ENCODE assay signal across 13 cellular contexts in the genomic region with DNA sequence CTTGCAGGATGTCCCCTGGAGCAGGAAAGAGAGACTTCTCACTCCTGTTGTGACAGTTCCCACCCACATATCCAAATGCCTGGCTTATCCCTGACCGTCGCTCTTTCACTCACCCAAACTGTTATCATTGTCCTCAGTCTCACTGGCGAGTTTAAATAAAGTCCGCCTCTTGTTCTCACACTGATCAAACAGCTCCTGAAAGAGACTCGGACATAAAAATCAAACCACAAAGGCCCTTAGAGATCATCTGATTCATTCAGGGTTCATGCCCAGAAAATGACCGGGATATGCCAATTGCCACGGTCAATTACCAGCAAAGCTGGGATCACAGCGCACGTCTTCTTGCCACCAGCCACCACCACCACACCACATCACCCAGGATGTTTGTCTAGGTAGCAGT. TPM values are rescaled to one million over a fixed set of nuclear protein-coding genes. Genes with fewer than 3 reads are reported as not detected.
DNase-seq lines count a peak whose midpoint lies in the region; ATAC-seq and TF ChIP-seq lines count a peak whose summit lies in the region.
"Had no signal": no experiment of that assay in that cellular context is flagged by ENCODE, and none has a peak within 500 bp of the region (broad histone marks: within the 10 kb centered on the region; RNA-seq: fewer than 3 reads in every experiment).

No MANE protein-coding gene starts in this region.

- CTCF ChIA-PET in activated CD8-positive, alpha-beta memory T cell treated with anti-CD3 and anti-CD28 coated beads, Interleukin-2, amount 10 ng/mL, durations not matched to agents 7 days and 5 days (lab: Charles Lee), result interaction anchor here (0.5 to 4.0 kb wide), 11 partner anchors 9 to 188 kb away, joined by 3 to 33 read pairs (median 8); a partner anchor contains a TSS

- peaks cover 34% of the 10 kb centered on the region for H3K4me1 Mint-ChIP-seq in activated CD8-positive, alpha-beta memory T cell treated with anti-CD3 and anti-CD28 coated beads, Interleukin-2, amount 10 ng/mL, durations not matched to agents 7 days and 5 days
- peaks cover 36% of the 10 kb centered on the region for H3K4me1 Mint-ChIP-seq in T-helper 17 cell
- peaks cover 42 to 64% of the 10 kb centered on the region in 2 donors for H3K4me1 Mint-ChIP-seq in stimulated activated naive B cell treated with anti-CD40 and anti-IgM and Interleukin-4, amounts not matched to agents 10 μg/mL and 1 μg/mL and 100 μg/mL, for 72 hours

- TF ChIP-seq POLR2A in esophagus squamous epithelium (IDR thresholded peaks at IDR 0.05), result no peak

- 92 to 93% methylated on average over 9 of the region's 9 CpGs for WGBS in esophagus squamous epithelium, 2 donors

- ATAC-seq in activated CD8-positive, alpha-beta memory T cell treated with anti-CD3 and anti-CD28 coated beads, Interleukin-2, amount 10 ng/mL, durations not matched to agents 7 days and 5 days, result no peak
- ATAC-seq in T-helper 17 cell (no peak), GM18520 (IDR thresholded peaks at IDR 0.05; ENCODE audit: unreplicated experiment) (no peak)
- no peak for ATAC-seq in stimulated activated naive B cell treated with anti-CD40 and anti-IgM and Interleukin-4, amounts not matched to agents 10 μg/mL and 1 μg/mL and 100 μg/mL, for 72 hours (replicated peaks)

- H3K36me3 Mint-ChIP-seq in activated CD8-positive, alpha-beta memory T cell treated with anti-CD3 and anti-CD28 coated beads, Interleukin-2, amount 10 ng/mL, durations not matched to agents 7 days and 5 days, result peaks cover 27% of the 10 kb centered on the region
- peaks cover 3% of the 10 kb centered on the region for H3K36me3 Mint-ChIP-seq in T-helper 17 cell (ENCODE audit: low read depth)
- H3K36me3 Mint-ChIP-seq in stimulated activated naive B cell treated with anti-CD40 and anti-IgM and Interleukin-4, amounts not matched to agents 10 μg/mL and 1 μg/mL and 100 μg/mL, for 72 hours, result peaks cover 46 to 79% of the 10 kb centered on the region in 2 donors

- TF ChIP-seq CTCF in esophagus squamous epithelium (IDR thresholded peaks at IDR 0.05), result no peak

- no peaks in the 10 kb centered on the region for H3K27me3 ChIP-seq in esophagus squamous epithelium
- H3K27me3 ChIP-seq: breast epithelium, upper lobe of left lung had no signal

- intact Hi-C loops in esophagus squamous epithelium (cut with DNase I), result no loop called here

- H3K27ac Mint-ChIP-seq in activated CD8-positive, alpha-beta memory T cell treated with anti-CD3 and anti-CD28 coated beads, Interleukin-2, amount 10 ng/mL, durations not matched to agents 7 days and 5 days, result peak overlapping the region; percentile 81
- peak overlapping the region; percentile 96 for H3K27ac Mint-ChIP-seq in T-helper 17 cell
- H3K27ac Mint-ChIP-seq in stimulated activated naive B cell treated with anti-CD40 and anti-IgM and Interleukin-4, amounts not matched to agents 10 μg/mL and 1 μg/mL and 100 μg/mL, for 72 hours, result peak overlapping the region; percentile 95

- H3K36me3 ChIP-seq in esophagus squamous epithelium, result peaks cover 81 to 100% (median 82%) of the 10 kb centered on the region in 3 donors

- H3K9me3 ChIP-seq in T-helper 17 cell (ENCODE audit: control insufficient read depth, low read length, poor library complexity, severe bottlenecking) (no peaks in the 10 kb centered on the region), esophagus squamous epithelium (no peaks in the 10 kb centered on the region)
- H3K9me3 ChIP-seq: A549, breast epithelium, upper lobe of left lung had no signal

- no peak for DNase-seq in activated CD8-positive, alpha-beta memory T cell treated with anti-CD3 and anti-CD28 coated beads, Interleukin-2, amount 10 ng/mL, durations not matched to agents 7 days and 5 days
- DNase-seq in activated CD8-positive, alpha-beta memory T cell treated with anti-CD3 and anti-CD28 coated beads, Interleukin-2, amount 50 U/mL, for 4 hours, result no peak
- DNase-seq in T-helper 17 cell, result no peak
- DNase-seq in fibroblast of gingiva (ENCODE audit: low read depth), result peak; percentile 22
- no peak for DNase-seq in stimulated activated naive B cell treated with anti-CD40 and anti-IgM and Interleukin-4, amounts not matched to agents 10 μg/mL and 1 μg/mL and 100 μg/mL, for 72 hours
- DNase-seq in NCI-H1694 treated with DMSO at 0.1 percent for 48 hours (lab: John Stamatoyannopoulos, UW), result no peak
- DNase-seq in esophagus squamous epithelium (lab: John Stamatoyannopoulos, UW), result no peak
- DNase-seq: mesendoderm had no signal

- H3K9me3 Mint-ChIP-seq in activated CD8-positive, alpha-beta memory T cell treated with anti-CD3 and anti-CD28 coated beads, Interleukin-2, amount 10 ng/mL, durations not matched to agents 7 days and 5 days (ENCODE audit: low read depth), result no peaks in the 10 kb centered on the region
- no peaks in the 10 kb centered on the region for H3K9me3 Mint-ChIP-seq in stimulated activated naive B cell treated with anti-CD40 and anti-IgM and Interleukin-4, amounts not matched to agents 10 μg/mL and 1 μg/mL and 100 μg/mL, for 72 hours
- H3K9me3 Mint-ChIP-seq: activated naive CD4-positive, alpha-beta T cell treated with anti-CD3 and anti-CD28 coated beads, Interleukin-2, amount 50 U/mL, for 24 hours had no signal

- no peaks in the 10 kb centered on the region for H3K4me1 ChIP-seq in esophagus squamous epithelium

- H3K27me3 Mint-ChIP-seq in activated CD8-positive, alpha-beta memory T cell treated with anti-CD3 and anti-CD28 coated beads, Interleukin-2, amount 10 ng/mL, durations not matched to agents 7 days and 5 days, result no peaks in the 10 kb centered on the region
- no peaks in the 10 kb centered on the region for H3K27me3 Mint-ChIP-seq in T-helper 17 cell
- H3K27me3 Mint-ChIP-seq in stimulated activated naive B cell treated with anti-CD40 and anti-IgM and Interleukin-4, amounts not matched to agents 10 μg/mL and 1 μg/mL and 100 μg/mL, for 72 hours, result no peaks in the 10 kb centered on the region
- H3K27me3 Mint-ChIP-seq: activated naive CD4-positive, alpha-beta T cell treated with anti-CD3 and anti-CD28 coated beads, Interleukin-2, amount 50 U/mL, for 24 hours had no signal

- H3K27ac ChIP-seq in esophagus squamous epithelium, result peak overlapping the region in 1 of 4 donors; percentile 34

- H3K4me3 ChIP-seq in esophagus squamous epithelium, result no peak overlapping the region
- H3K4me3 ChIP-seq: A549, breast epithelium, upper lobe of left lung had no signal

- H3K4me3 Mint-ChIP-seq in activated CD8-positive, alpha-beta memory T cell treated with anti-CD3 and anti-CD28 coated beads, Interleukin-2, amount 10 ng/mL, durations not matched to agents 7 days and 5 days, result no peak overlapping the region
- H3K4me3 Mint-ChIP-seq in T-helper 17 cell, result no peak overlapping the region
- H3K4me3 Mint-ChIP-seq in stimulated activated naive B cell treated with anti-CD40 and anti-IgM and Interleukin-4, amounts not matched to agents 10 μg/mL and 1 μg/mL and 100 μg/mL, for 72 hours, result no peak overlapping the region
- H3K4me3 Mint-ChIP-seq: activated naive CD4-positive, alpha-beta T cell treated with anti-CD3 and anti-CD28 coated beads, Interleukin-2, amount 50 U/mL, for 24 hours had no signal

RNA-seq across cellular contexts. Expression of a gene that starts 19.9 kb away (rescaled TPM):
- 10 to 100 TPM; 84.6 to 90.2 TPM for total RNA-seq in activated CD8-positive, alpha-beta memory T cell treated with anti-CD3 and anti-CD28 coated beads, Interleukin-2, amount 10 ng/mL, durations not matched to agents 7 days and 5 days
- total RNA-seq in T-helper 17 cell (10 to 100 TPM; 85.4 to 89.1 TPM), esophagus squamous epithelium (10 to 100 TPM; 23.9 to 39.2 (median 29.8) TPM)

RNA-seq across cellular contexts. Expression of a gene that starts 20.2 kb away (rescaled TPM):
- 10 to 100 TPM; 49.5 to 56.9 TPM for total RNA-seq in activated CD8-positive, alpha-beta memory T cell treated with anti-CD3 and anti-CD28 coated beads, Interleukin-2, amount 10 ng/mL, durations not matched to agents 7 days and 5 days
- total RNA-seq in T-helper 17 cell, result 10 to 100 TPM; 33.9 to 35.6 TPM
- total RNA-seq in esophagus squamous epithelium, result 10 to 100 TPM; 42.2 to 62.6 (median 48.7) TPM

RNA-seq across cellular contexts. Expression of a gene that starts 29.5 kb away (rescaled TPM):
- 10 to 100 TPM; 56.9 to 58.5 TPM for total RNA-seq in activated CD8-positive, alpha-beta memory T cell treated with anti-CD3 and anti-CD28 coated beads, Interleukin-2, amount 10 ng/mL, durations not matched to agents 7 days and 5 days
- total RNA-seq in T-helper 17 cell (10 to 100 TPM; 27.0 to 35.0 TPM), esophagus squamous epithelium (10 to 100 TPM; 14.6 to 28.0 (median 21.2) TPM)

RNA-seq across cellular contexts. Expression of a gene that starts 36.0 kb away (rescaled TPM):
- 100 to 1,000 TPM; 164 to 176 TPM for total RNA-seq in activated CD8-positive, alpha-beta memory T cell treated with anti-CD3 and anti-CD28 coated beads, Interleukin-2, amount 10 ng/mL, durations not matched to agents 7 days and 5 days
- total RNA-seq in T-helper 17 cell (10 to 100 TPM; 75.0 to 75.3 TPM), esophagus squamous epithelium (10 to 100 TPM; 17.5 to 33.3 (median 29.0) TPM)

RNA-seq across cellular contexts. Expression of a gene that starts 47.7 kb away (rescaled TPM):
- 10 to 100 TPM; 46.3 to 66.4 TPM for total RNA-seq in activated CD8-positive, alpha-beta memory T cell treated with anti-CD3 and anti-CD28 coated beads, Interleukin-2, amount 10 ng/mL, durations not matched to agents 7 days and 5 days
- total RNA-seq in T-helper 17 cell, result 10 to 100 TPM; 13.7 to 15.1 TPM
- total RNA-seq in esophagus squamous epithelium, result 10 to 100 TPM in 2 of 4 donors, 1 to 10 TPM in 2; 9.2 to 15.2 (median 11.2) TPM
